10 cellular contexts compared by ENCODE assay signal in the genomic region with DNA sequence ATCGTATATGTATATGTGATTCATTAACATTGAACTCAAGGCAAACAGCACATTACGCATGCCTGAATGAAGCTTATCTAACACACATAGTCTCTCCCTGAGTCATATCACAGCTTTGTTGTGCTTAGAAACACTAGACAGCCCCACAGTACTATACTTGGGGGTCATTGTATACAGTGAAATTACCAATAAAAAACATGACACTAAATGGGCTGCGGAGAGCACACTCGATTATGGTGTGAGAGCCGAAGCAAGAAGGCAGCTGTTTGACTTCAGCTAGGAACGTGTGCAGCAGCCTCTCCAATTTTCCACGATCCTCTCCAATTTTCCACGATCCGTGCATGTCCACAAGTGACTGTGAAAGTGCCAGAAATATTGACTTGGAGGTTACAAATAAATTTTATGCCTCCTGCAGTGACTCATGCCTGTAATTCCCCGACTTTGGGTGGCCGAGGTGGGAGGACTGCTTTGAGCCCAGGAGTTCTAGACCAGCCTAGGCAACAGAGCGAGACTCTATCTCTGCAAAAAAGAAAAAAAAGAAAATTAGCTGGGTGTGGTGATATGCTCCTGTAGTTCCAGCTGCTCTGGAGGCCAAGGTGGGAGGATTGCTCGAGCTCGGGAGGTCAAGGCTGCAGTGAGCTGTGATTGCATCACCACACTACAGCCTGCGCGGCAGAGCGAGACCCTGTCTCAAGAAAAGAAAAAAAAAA.
DNase-seq lines count a peak whose midpoint lies in the region; ATAC-seq lines count a peak whose summit lies in the region.
"Had no signal": no experiment of that assay in that cellular context is flagged by ENCODE, and none has a peak within 500 bp of the region (broad histone marks: within the 10 kb centered on the region; RNA-seq: fewer than 3 reads in every experiment).

No MANE protein-coding gene starts in this region.

- H3K36me3 Mint-ChIP-seq in activated CD4-positive, alpha-beta T cell treated with anti-CD3 and anti-CD28 coated beads, Interleukin-2, amount 10 ng/mL, durations not matched to agents 7 days and 5 days (ENCODE audit: low read depth), result no peaks in the 10 kb centered on the region
- H3K36me3 Mint-ChIP-seq: CD4-positive, CD25-positive, alpha-beta regulatory T cell had no signal

- DNase-seq in ACHN (peak; percentile 81), LHCN-M2 (ENCODE audit: low read depth) (peak; percentile 83), dermis microvascular lymphatic vessel endothelial cell (ENCODE audit: low read depth in 2 of 2) (peak; percentile 71 to 91), GM19240 (ENCODE audit: insufficient read length, low spot score) (no peak), iPS-NIHi11 (ENCODE audit: low spot score) (no peak)
- DNase-seq in activated CD4-positive, alpha-beta T cell treated with anti-CD3 and anti-CD28 coated beads, Interleukin-2, amount 10 ng/mL, durations not matched to agents 7 days and 5 days, result no peak
- DNase-seq: CD4-positive, CD25-positive, alpha-beta regulatory T cell had no signal

- H3K4me1 ChIP-seq in mesodermal cell (ENCODE audit: control insufficient read depth, insufficient read depth, low read length, poor library complexity, severe bottlenecking), result peaks cover 41% of the 10 kb centered on the region
- H3K4me1 ChIP-seq: breast epithelium had no signal

- no peak for ATAC-seq in GM19023 (IDR thresholded peaks at IDR 0.05; ENCODE audit: unreplicated experiment)

- no peak overlapping the region for H3K4me3 Mint-ChIP-seq in activated CD4-positive, alpha-beta T cell treated with anti-CD3 and anti-CD28 coated beads, Interleukin-2, amount 10 ng/mL, durations not matched to agents 7 days and 5 days
- H3K4me3 Mint-ChIP-seq: CD4-positive, CD25-positive, alpha-beta regulatory T cell had no signal

- POLR2A ChIA-PET in activated CD4-positive, alpha-beta T cell treated with anti-CD3 and anti-CD28 coated beads, Interleukin-2, amount 10 ng/mL, durations not matched to agents 7 days and 5 days (lab: Charles Lee), result no interaction called here

- H3K4me1 Mint-ChIP-seq in activated CD4-positive, alpha-beta T cell treated with anti-CD3 and anti-CD28 coated beads, Interleukin-2, amount 10 ng/mL, durations not matched to agents 7 days and 5 days, result peaks cover 4% of the 10 kb centered on the region
- H3K4me1 Mint-ChIP-seq: CD4-positive, CD25-positive, alpha-beta regulatory T cell had no signal

- CTCF ChIA-PET in activated CD4-positive, alpha-beta T cell treated with anti-CD3 and anti-CD28 coated beads, Interleukin-2, amount 10 ng/mL, durations not matched to agents 7 days and 5 days (lab: Charles Lee), result no interaction called here

- in situ Hi-C loops in ACHN (cut with HindIII; ENCODE audit: low pct_ligation_motif_present, low pct_unique_long_range_greater_than_20kb, low sequenced_read_pairs), result no loop called here

- H3K9me3 ChIP-seq in mesodermal cell (ENCODE audit: control insufficient read depth, low read length), result no peaks in the 10 kb centered on the region
- H3K9me3 ChIP-seq: breast epithelium had no signal

- WGBS in mesodermal cell (ENCODE audit: insufficient coverage in 2 of 2), 2 experiments, result 97% methylated on average over 7 to 11 of the region's 17 CpGs

- peaks cover 4% of the 10 kb centered on the region for H3K36me3 ChIP-seq in mesodermal cell (ENCODE audit: control insufficient read depth, insufficient read depth, low read length)
- H3K36me3 ChIP-seq: breast epithelium had no signal

- peaks cover 4% of the 10 kb centered on the region for H3K27me3 Mint-ChIP-seq in activated CD4-positive, alpha-beta T cell treated with anti-CD3 and anti-CD28 coated beads, Interleukin-2, amount 10 ng/mL, durations not matched to agents 7 days and 5 days

- peak overlapping the region; percentile 78 for H3K27ac ChIP-seq in mesodermal cell (ENCODE audit: low read depth, low read length, severe bottlenecking)
- H3K27ac ChIP-seq: breast epithelium had no signal

- H3K9me3 Mint-ChIP-seq in activated CD4-positive, alpha-beta T cell treated with anti-CD3 and anti-CD28 coated beads, Interleukin-2, amount 10 ng/mL, durations not matched to agents 7 days and 5 days, result no peaks in the 10 kb centered on the region
- H3K9me3 Mint-ChIP-seq: CD4-positive, CD25-positive, alpha-beta regulatory T cell had no signal

- H3K4me3 ChIP-seq in mesodermal cell (ENCODE audit: extremely low read depth, insufficient read depth, low read length, poor library complexity, severe bottlenecking), result no peak overlapping the region
- H3K4me3 ChIP-seq: breast epithelium had no signal

- H3K27ac Mint-ChIP-seq in activated CD4-positive, alpha-beta T cell treated with anti-CD3 and anti-CD28 coated beads, Interleukin-2, amount 10 ng/mL, durations not matched to agents 7 days and 5 days, result no peak overlapping the region
- H3K27ac Mint-ChIP-seq: CD4-positive, CD25-positive, alpha-beta regulatory T cell had no signal

Comparison
In these comparisons a context has a peak if more than half of its experiments do, and no peak if none do; other contexts are left out.
1. DNase-seq: peak in ACHN (single experiment), LHCN-M2 (single experiment) and dermis microvascular lymphatic vessel endothelial cell (2 of 2); none in activated CD4-positive, alpha-beta T cell treated with anti-CD3 and anti-CD28 coated beads, Interleukin-2, amount 10 ng/mL, durations not matched to agents 7 days and 5 days (single experiment), GM19240 (single experiment) and iPS-NIHi11 (single experiment).